Comparison of ENCODE assay signal across 8 cellular contexts in genomic region chr16:3609895-3610697, GRCh38. TPM values are rescaled to one million over a fixed set of nuclear protein-coding genes. Genes with fewer than 3 reads are reported as not detected.
DNase-seq lines count a peak whose midpoint lies in the region; ATAC-seq, FAIRE-seq and TF ChIP-seq lines count a peak whose summit lies in the region.

No MANE protein-coding gene starts in this region.

- no peaks in the 10 kb centered on the region for H3K9me2 ChIP-seq in OCI-LY7 (ENCODE audit: insufficient read depth, low read length)

- H3K9me3 ChIP-seq in OCI-LY7 (ENCODE audit: low read length) (no peaks in the 10 kb centered on the region), endothelial cell of umbilical vein (replicated peaks; ENCODE audit: control insufficient read depth, insufficient read depth, low read length) (no peaks in the 10 kb centered on the region)

- H3K36me3 ChIP-seq in OCI-LY7 (ENCODE audit: insufficient read depth, low read length): peaks cover 46% of the 10 kb centered on the region
- H3K36me3 ChIP-seq in endothelial cell of umbilical vein (ENCODE audit: control insufficient read depth in 2 of 2, extremely low read depth in 1 of 2, insufficient read depth in 2 of 2, low read length in 2 of 2): no peaks in the 10 kb centered on the region

- DNase-seq in GM12864 (ENCODE audit: low read depth) (no peak), OCI-LY7 (ENCODE audit: low spot score) (peak; percentile 50), endothelial cell of umbilical vein (ENCODE audit: low read depth, low spot score) (no peak), pons (ENCODE audit: low spot score) (peak; percentile 20), DMS 273 (lab: John Stamatoyannopoulos, UW; ENCODE audit: unreplicated experiment) (no peak), NCI-H146 (lab: John Stamatoyannopoulos, UW) (no peak), globus pallidus (ENCODE audit: low spot score) (no peak)

- no peaks in the 10 kb centered on the region for H3K9me1 ChIP-seq in endothelial cell of umbilical vein (replicated peaks; ENCODE audit: control insufficient read depth, extremely low read depth, insufficient read depth, low read length)

- no peak for ATAC-seq in HG03097 (IDR thresholded peaks at IDR 0.05; ENCODE audit: low FRiP score, unreplicated experiment)

- BruUV-seq in OCI-LY7 (replicated peaks; lab: Mats Ljungman, UMichigan) (no TSS peak), endothelial cell of umbilical vein (replicated peaks; lab: Mats Ljungman, UMichigan) (no TSS peak)

- POLR2A ChIA-PET in OCI-LY7 (lab: Charles Lee) (interaction anchor here (0.6 kb wide), 1 partner anchor 16 kb away, joined by 4 read pairs; no protein-coding TSS in a partner anchor), endothelial cell of umbilical vein (lab: Charles Lee) (no interaction called here)

- TF ChIP-seq CTCF in GM12864 (IDR thresholded peaks at IDR 0.05; ENCODE audit: low read depth, low read length, missing control alignments): no peak
- no peak for TF ChIP-seq CTCF in OCI-LY7 (conservative IDR thresholded peaks at IDR 0.05; ENCODE audit: low read length)
- TF ChIP-seq CTCF in endothelial cell of umbilical vein (IDR thresholded peaks at IDR 0.05; ENCODE audit: extremely low read depth in 1 of 2, insufficient read depth in 1 of 2, low read depth in 1 of 2, low read length in 2 of 2): no peak

- dilution Hi-C loops in endothelial cell of umbilical vein (cut with MboI; ENCODE audit: extremely low pct_ligation_motif_present, low sequenced_read_pairs): no loop called here

- no peak overlapping the region; the same call in 1 of the 2 replicates for H2AFZ ChIP-seq in OCI-LY7 (ENCODE audit: low read length)
- H2AFZ ChIP-seq in endothelial cell of umbilical vein (ENCODE audit: low read depth, low read length): no peak overlapping the region

- TF ChIP-seq POLR2A in endothelial cell of umbilical vein (IDR thresholded peaks at IDR 0.05; ENCODE audit: low read depth, low read length): no peak

- H3K27ac ChIP-seq in OCI-LY7 (ENCODE audit: low read depth, low read length, poor library complexity, severe bottlenecking) (peak overlapping the region; percentile 70), endothelial cell of umbilical vein (ENCODE audit: insufficient read depth, low read depth, low read length) (no peak overlapping the region)

- no peaks in the 10 kb centered on the region for H3K27me3 ChIP-seq in endothelial cell of umbilical vein (ENCODE audit: control insufficient read depth in 2 of 2, insufficient read depth in 2 of 2, low read length in 2 of 2)

- H4K20me1 ChIP-seq in OCI-LY7 (ENCODE audit: insufficient read depth, low read length): no peaks in the 10 kb centered on the region; the same call in 1 of the 2 replicates
- H4K20me1 ChIP-seq in endothelial cell of umbilical vein (replicated peaks; ENCODE audit: control insufficient read depth, extremely low read depth, insufficient read depth, low read length): no peaks in the 10 kb centered on the region

- CTCF ChIA-PET in OCI-LY7 (lab: Charles Lee; ENCODE audit: unreplicated experiment) (no interaction called here), endothelial cell of umbilical vein (lab: Charles Lee) (no interaction called here)

- H3K4me2 ChIP-seq in OCI-LY7 (ENCODE audit: low read length) (peak overlapping the region; percentile 79), endothelial cell of umbilical vein (ENCODE audit: insufficient read depth, low read length) (peak overlapping the region; percentile 76)

- no peak for FAIRE-seq in endothelial cell of umbilical vein (lab: Jason Lieb, UNC)

- H3K4me1 ChIP-seq in OCI-LY7 (ENCODE audit: insufficient read depth, low read length, poor library complexity, severe bottlenecking) (peaks cover 60% of the 10 kb centered on the region), endothelial cell of umbilical vein (ENCODE audit: control insufficient read depth, extremely low read depth, insufficient read depth, low read length) (peaks cover 9% of the 10 kb centered on the region)

- H3K4me3 ChIP-seq in GM12864 (ENCODE audit: low read depth, low read length) (peak overlapping the region; percentile 89), OCI-LY7 (ENCODE audit: low read depth, low read length, poor library complexity, severe bottlenecking) (peak overlapping the region; percentile 88), endothelial cell of umbilical vein (replicated peaks in 1 of 3; ENCODE audit: insufficient read depth in 1 of 3, low read depth in 1 of 3, low read length in 3 of 3) (peak overlapping the region in 1 of 3 experiments; percentile 85)

- H3K9ac ChIP-seq in endothelial cell of umbilical vein (replicated peaks; ENCODE audit: extremely low read depth, insufficient read depth, low read length): no peak overlapping the region

- intact Hi-C loops in OCI-LY7 (cut with micrococcal nuclease; ENCODE audit: unreplicated experiment) (loop anchor here (2.0 kb wide), 2 partner anchors 23 to 83 kb away; no protein-coding TSS in a partner anchor), endothelial cell of umbilical vein (cut with micrococcal nuclease) (no loop called here)

- H3K79me2 ChIP-seq in OCI-LY7 (ENCODE audit: insufficient read depth, low read depth, low read length) (peaks cover 76% of the 10 kb centered on the region), endothelial cell of umbilical vein (ENCODE audit: control insufficient read depth, insufficient read depth, low read length) (peaks cover 25% of the 10 kb centered on the region)

TF ChIP-seq in endothelial cell of umbilical vein, 7 proteins besides CTCF, POLR2A, EP300 and RAD21:
- TF ChIP-seq MYC (IDR thresholded peaks at IDR 0.05; ENCODE audit: low read depth, low read length): no peak
- no peak for TF ChIP-seq POLR2AphosphoS5 (IDR thresholded peaks at IDR 0.05; ENCODE audit: insufficient read depth, low read depth, low read length)
- TF ChIP-seq GATA2 (IDR thresholded peaks at IDR 0.05; ENCODE audit: insufficient read depth, insufficient read length, low read depth, low read length): no peak
TF ChIP-seq in endothelial cell of umbilical vein: peak in this region for 0.

RNA-seq across cellular contexts. Expression of gene SLX4, which starts 1.3 kb away (rescaled TPM):
- 13.2 and 13.7 TPM in 2 replicates for total RNA-seq in OCI-LY7 (2014; rRNA removed; shearing (Covaris generic))
- total RNA-seq in OCI-LY7 (2022) (35.7 and 40.0 TPM in 2 replicates), endothelial cell of umbilical vein (8.9 and 9.3 TPM in 2 replicates)
- polyA plus RNA-seq in endothelial cell of umbilical vein: 2.8 and 2.9 TPM in 2 replicates
- polyA plus RNA-seq in endothelial cell of umbilical vein (2011; cell fraction: cytosol; rRNA removed): 1.6 and 2.0 TPM in 2 replicates
- polyA plus RNA-seq in endothelial cell of umbilical vein (2011; cell fraction: nucleus; rRNA removed): 10.2 and 10.9 TPM in 2 replicates
- polyA plus RNA-seq in endothelial cell of umbilical vein (2012): 3.6 and 4.5 TPM in 2 replicates
- polyA minus RNA-seq in endothelial cell of umbilical vein: 3.2 and 5.1 TPM in 2 replicates
- 2.2 TPM for polyA minus RNA-seq in endothelial cell of umbilical vein (2011; cell fraction: cytosol; rRNA and poly(A)+ RNA removed)
- polyA minus RNA-seq in endothelial cell of umbilical vein (2011; cell fraction: nucleus; rRNA and poly(A)+ RNA removed): 6.3 and 7.2 TPM in 2 replicates

RNA-seq across cellular contexts. Expression of gene NLRC3, which starts 32.9 kb away (rescaled TPM):
- 42.7 and 50.6 TPM in 2 replicates for total RNA-seq in OCI-LY7 (2014; rRNA removed; shearing (Covaris generic))
- 59.4 and 74.0 TPM in 2 replicates for total RNA-seq in OCI-LY7 (2022)
- 3.4 and 8.2 TPM in 2 replicates for total RNA-seq in endothelial cell of umbilical vein
- 0.84 and 0.96 TPM in 2 replicates for polyA plus RNA-seq in endothelial cell of umbilical vein
- 0.87 and 0.93 TPM in 2 replicates for polyA plus RNA-seq in endothelial cell of umbilical vein (2011; cell fraction: cytosol; rRNA removed)
- 2.1 and 3.1 TPM in 2 replicates for polyA plus RNA-seq in endothelial cell of umbilical vein (2011; cell fraction: nucleus; rRNA removed)
- 0.48 and 0.75 TPM in 2 replicates for polyA plus RNA-seq in endothelial cell of umbilical vein (2012)
- polyA minus RNA-seq in endothelial cell of umbilical vein: 1.8 and 3.2 TPM in 2 replicates
- polyA minus RNA-seq in endothelial cell of umbilical vein (2011; cell fraction: cytosol; rRNA and poly(A)+ RNA removed): not detected
- 1.5 and 1.8 TPM in 2 replicates for polyA minus RNA-seq in endothelial cell of umbilical vein (2011; cell fraction: nucleus; rRNA and poly(A)+ RNA removed)

RNA-seq across cellular contexts. Expression of gene DNASE1, which starts 44.4 kb away (rescaled TPM):
- total RNA-seq in OCI-LY7 (2014; rRNA removed; shearing (Covaris generic)): 38.3 and 45.5 TPM in 2 replicates
- 75.4 and 84.8 TPM in 2 replicates for total RNA-seq in OCI-LY7 (2022)
- total RNA-seq in endothelial cell of umbilical vein: 12.2 and 13.5 TPM in 2 replicates
- 11.1 and 16.2 TPM in 2 replicates for polyA plus RNA-seq in endothelial cell of umbilical vein
- polyA plus RNA-seq in endothelial cell of umbilical vein (2011; cell fraction: cytosol; rRNA removed): 6.4 and 8.0 TPM in 2 replicates
- 38.4 and 49.4 TPM in 2 replicates for polyA plus RNA-seq in endothelial cell of umbilical vein (2011; cell fraction: nucleus; rRNA removed)
- 5.3 and 8.5 TPM in 2 replicates for polyA plus RNA-seq in endothelial cell of umbilical vein (2012)
- 32.7 and 38.0 TPM in 2 replicates for polyA minus RNA-seq in endothelial cell of umbilical vein
- polyA minus RNA-seq in endothelial cell of umbilical vein (2011; cell fraction: cytosol; rRNA and poly(A)+ RNA removed): 1.1 TPM
- 24.5 and 37.3 TPM in 2 replicates for polyA minus RNA-seq in endothelial cell of umbilical vein (2011; cell fraction: nucleus; rRNA and poly(A)+ RNA removed)

Comparison
In these comparisons a context has a peak if more than half of its experiments do, and no peak if none do; other contexts are left out.
1. DNase-seq: peak in OCI-LY7 (single experiment) and pons (single experiment); none in GM12864 (single experiment), endothelial cell of umbilical vein (single experiment), DMS 273 (single experiment), NCI-H146 (single experiment) and globus pallidus (single experiment).